Comparison of ENCODE assay signal across 8 cellular contexts in genomic region chr5:151252762-151253603, GRCh38. TPM values are rescaled to one million over a fixed set of nuclear protein-coding genes. Genes with fewer than 3 reads are reported as not detected.
A peak's percentile ranks its signal among the peaks of the same experiment; 100 is the strongest.
DNase-seq lines count a peak whose midpoint lies in the region; ATAC-seq lines count a peak whose summit lies in the region.

TSS of gene GM2A (plus strand) at chr5:151253185. CDS start at chr5:151253217, 32 bp downstream.

- no peaks in the 10 kb centered on the region for H3K9me3 Mint-ChIP-seq in IgD-negative memory B cell

- peaks cover 1% of the 10 kb centered on the region for H3K27me3 Mint-ChIP-seq in IgD-negative memory B cell

- peaks cover 26 to 47% (median 45%) of the 10 kb centered on the region in 3 donors for H3K4me1 Mint-ChIP-seq in IgD-negative memory B cell

- DNase-seq in DMS 273 treated with DMSO at 0.1 percent for 48 hours (lab: John Stamatoyannopoulos, UW) (peak; percentile 99), OCI-M2 (lab: John Stamatoyannopoulos, UW; ENCODE audit: unreplicated experiment) (peak; percentile 86), activated T-cell treated with anti-CD3 and anti-CD28 coated beads for 4 hours (peak; percentile 97), epidermal melanocyte (ENCODE audit: insufficient read length, low spot score) (peak; percentile 94), middle frontal gyrus (ENCODE audit: extremely low spot score, low spot score) (peak; percentile 98)
- DNase-seq in stimulated activated CD8-positive, alpha-beta memory T cell treated with anti-CD3 and anti-CD28 coated beads, Interleukin-2, amount 100 ng/mL, for 48 hours (ENCODE audit: low read depth in 2 of 2): peak; percentile 98 to 99

- peak; percentile 72 for ATAC-seq in GM21529 (IDR thresholded peaks at IDR 0.05; ENCODE audit: unreplicated experiment)

- H3K27ac Mint-ChIP-seq in IgD-negative memory B cell: peak within 1 kb of the TSS; percentile 87 to 98 (median 94)

- no peaks in the 10 kb centered on the region for H3K36me3 Mint-ChIP-seq in IgD-negative memory B cell

- H3K4me3 Mint-ChIP-seq in IgD-negative memory B cell: peak within 1 kb of the TSS; percentile 93 to 99 (median 96)

RNA-seq across cellular contexts. Expression of gene GM2A, which starts in this region (rescaled TPM):
- 31.5 TPM for polyA plus RNA-seq in IgD-negative memory B cell

Comparison
In these comparisons a context has a peak if more than half of its experiments do, and no peak if none do; other contexts are left out.
1. Peak in every context shown above with its lines: DNase-seq and ATAC-seq.